Comparison of ENCODE assay signal across 16 cellular contexts in genomic region chr4:155473420-155474095, GRCh38.
"Had no signal": no experiment of that assay in that cellular context is flagged by ENCODE, and none has a peak within 500 bp of the region (broad histone marks: within the 10 kb centered on the region; RNA-seq: fewer than 3 reads in every experiment).

No MANE protein-coding gene starts in this region.

- H3K27ac ChIP-seq: body of pancreas, right atrium auricular region, skin epidermis, suprapubic skin had no signal

- DNase-seq: activated B cell treated with CpG ODN at 0.5 μM for 24 hours; activated CD4-positive, alpha-beta T cell treated with anti-CD3 and anti-CD28 coated beads for 48 hours; activated CD8-positive, alpha-beta T cell treated with anti-CD3 and anti-CD28 coated beads for 36 hours; activated effector memory CD4-positive, alpha-beta T cell treated with Interleukin-2 at 50 U/mL for 16 hours; activated T-cell treated with anti-CD3 and anti-CD28 coated beads, Interleukin-2, amount 50 U/mL, for 4 hours; amygdala; body of pancreas; effector memory CD8-positive, alpha-beta T cell; foreskin melanocyte; nucleus accumbens; posterior cingulate gyrus; SW 1271; trophoblast cell had no signal

- H3K4me3 ChIP-seq: body of pancreas, right atrium auricular region, skin epidermis, suprapubic skin had no signal

- H3K36me3 ChIP-seq: right atrium auricular region, suprapubic skin had no signal

- H3K9me3 ChIP-seq: body of pancreas, right atrium auricular region, suprapubic skin had no signal

- H3K27me3 ChIP-seq: body of pancreas, right atrium auricular region, suprapubic skin had no signal

- H3K4me1 ChIP-seq: body of pancreas, right atrium auricular region, suprapubic skin had no signal
